Comparison of ENCODE assay signal across 8 cellular contexts in the genomic region with DNA sequence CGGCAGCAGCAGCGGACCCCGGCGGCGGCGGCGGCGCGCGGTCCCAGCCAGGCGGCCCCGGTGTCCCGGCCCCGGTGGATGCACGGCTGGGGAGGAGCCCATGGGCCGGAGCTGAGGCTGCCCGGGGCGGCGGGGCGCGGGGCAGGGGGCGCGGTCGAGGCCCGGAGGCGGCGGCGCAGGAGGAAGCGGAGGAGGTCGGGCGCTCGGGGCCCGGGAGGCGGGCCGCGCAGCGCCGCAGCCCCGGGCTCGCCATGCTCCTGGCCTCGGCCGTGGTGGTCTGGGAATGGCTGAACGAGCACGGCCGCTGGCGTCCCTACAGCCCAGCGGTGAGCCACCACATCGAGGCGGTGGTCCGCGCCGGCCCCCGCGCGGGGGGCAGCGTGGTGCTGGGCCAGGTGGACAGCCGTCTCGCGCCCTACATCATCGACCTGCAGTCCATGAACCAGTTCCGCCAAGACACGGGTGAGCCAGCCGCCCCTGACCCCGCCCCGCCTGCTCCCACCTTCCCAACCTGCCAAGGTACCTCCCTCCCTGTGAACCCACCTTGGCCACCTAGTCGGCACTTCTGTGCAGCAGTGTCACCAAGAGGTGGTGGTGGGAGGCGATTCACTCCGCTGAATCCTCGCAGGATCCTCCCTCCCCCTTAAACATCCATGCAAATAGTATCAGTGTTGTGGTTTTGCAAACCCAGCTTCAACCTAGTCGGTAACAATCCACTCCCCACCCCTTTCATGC. TPM values are rescaled to one million over a fixed set of nuclear protein-coding genes. Genes with fewer than 3 reads are reported as not detected.
DNase-seq lines count a peak whose midpoint lies in the region; ATAC-seq and TF ChIP-seq lines count a peak whose summit lies in the region.

No MANE protein-coding gene starts in this region.

- peak; percentile 58 for DNase-seq in activated CD8-positive, alpha-beta memory T cell treated with anti-CD3 and anti-CD28 coated beads, Interleukin-2, amount 50 U/mL, for 48 hours
- DNase-seq in fibroblast of the aortic adventitia (ENCODE audit: low read depth) (no peak), omental fat pad (ENCODE audit: low spot score) (no peak), DMS153 (lab: John Stamatoyannopoulos, UW) (no peak), dedifferentiated amniotic fluid mesenchymal stem cell (ENCODE audit: extremely low spot score) (no peak)

- peak overlapping the region; percentile 96 for H3K9ac ChIP-seq in ES-I3 (ENCODE audit: low read depth, low read length)

- no peaks in the 10 kb centered on the region for H3K36me3 ChIP-seq in ES-I3 (ENCODE audit: insufficient read depth, low read length)

- H3K9me3 ChIP-seq in ES-I3 (ENCODE audit: control insufficient read depth, insufficient read depth, low read length) = no peaks in the 10 kb centered on the region

- peak; percentile 11 for ATAC-seq in GM19468 (IDR thresholded peaks at IDR 0.05; ENCODE audit: extremely low read depth, unreplicated experiment)
- ATAC-seq in HG03521 (IDR thresholded peaks at IDR 0.05; ENCODE audit: unreplicated experiment) = peak; percentile 22
- peak; percentile 5 for ATAC-seq in omental fat pad (ENCODE audit: low FRiP score)

- no peak for TF ChIP-seq CTCF in fibroblast of the aortic adventitia (IDR thresholded peaks at IDR 0.05; ENCODE audit: insufficient read depth, low read length)
- no peak for TF ChIP-seq CTCF in omental fat pad (IDR thresholded peaks at IDR 0.05)

- peaks cover 15% of the 10 kb centered on the region for H3K4me1 ChIP-seq in ES-I3 (ENCODE audit: insufficient read depth, low read length)

- peak overlapping the region; percentile 75 for H3K4me3 ChIP-seq in fibroblast of the aortic adventitia (ENCODE audit: low read depth, low read length)

RNA-seq across cellular contexts. Expression of gene DTX4, which starts 0.6 kb away (rescaled TPM):
- 0.18 and 0.57 TPM in 2 replicates for total RNA-seq in fibroblast of the aortic adventitia (ENCODE audit: low replicate concordance)
- 10 to 100 TPM; 12.0 to 75.6 (median 24.2) TPM for total RNA-seq in omental fat pad

RNA-seq across cellular contexts. Expression of gene FAM111A, which starts 29.9 kb away (rescaled TPM):
- total RNA-seq in fibroblast of the aortic adventitia (ENCODE audit: low replicate concordance) (42.9 and 103 TPM in 2 replicates), omental fat pad (10 to 100 TPM; 18.2 to 60.1 (median 31.7) TPM)

RNA-seq across cellular contexts. Expression of gene MPEG1, which starts 40.2 kb away (rescaled TPM):
- total RNA-seq in fibroblast of the aortic adventitia (ENCODE audit: low replicate concordance) (not detected in 2 replicates), omental fat pad (10 to 100 TPM; 41.7 to 51.1 (median 47.5) TPM)

Comparison
In these comparisons a context has a peak if more than half of its experiments do, and no peak if none do; other contexts are left out.
1. RNA of gene MPEG1, which starts 40.2 kb away (total RNA-seq): 41.7 to 51.1 TPM in omental fat pad; not detected in fibroblast of the aortic adventitia; every median in the first group is over 10 times any median in the second.
2. Peak in every context shown above with its lines, with median percentiles within 50 percentile points of each other: ATAC-seq.